Comparison of ENCODE assay signal across 1 cellular context in the genomic region with DNA sequence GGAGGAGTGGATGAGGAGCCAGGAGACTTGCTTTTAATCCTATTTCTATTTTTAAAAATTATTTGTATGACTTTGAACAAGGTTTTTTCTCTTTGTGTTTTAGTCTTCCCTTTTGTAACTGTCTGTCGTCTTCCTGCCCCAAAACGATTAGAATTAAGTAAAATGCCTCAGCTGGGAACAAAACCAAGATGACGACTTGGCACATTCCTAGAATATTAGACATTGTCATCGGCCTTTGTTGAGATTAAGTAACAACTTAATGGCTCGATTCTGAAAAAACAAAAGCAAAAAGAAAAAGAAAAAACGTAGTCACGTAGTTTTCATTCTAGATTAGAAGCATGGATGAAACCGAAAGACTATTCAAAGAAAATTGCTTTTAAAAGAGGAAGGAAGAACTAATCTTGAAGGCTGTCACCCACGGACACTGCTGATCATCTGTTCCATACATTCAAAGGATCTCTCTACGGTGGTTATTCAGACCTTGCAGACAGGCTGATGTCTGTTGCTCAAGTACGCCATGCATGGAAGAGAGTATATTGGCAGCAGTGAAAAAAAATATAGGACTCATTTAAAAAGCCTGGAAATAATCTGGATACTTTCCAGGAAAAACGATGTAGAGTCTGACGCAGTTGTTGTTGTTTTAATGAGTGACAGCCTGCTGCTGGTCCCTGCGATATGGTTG.
A peak's percentile ranks its signal among the peaks of the same experiment; 100 is the strongest.
TF ChIP-seq lines count a peak whose summit lies in the region.

No MANE protein-coding gene starts in this region.

TF ChIP-seq in HEK293, 187 proteins besides CTCF, POLR2A, EP300 and RAD21 (continued from another document):
- TF ChIP-seq, protein P1, sequence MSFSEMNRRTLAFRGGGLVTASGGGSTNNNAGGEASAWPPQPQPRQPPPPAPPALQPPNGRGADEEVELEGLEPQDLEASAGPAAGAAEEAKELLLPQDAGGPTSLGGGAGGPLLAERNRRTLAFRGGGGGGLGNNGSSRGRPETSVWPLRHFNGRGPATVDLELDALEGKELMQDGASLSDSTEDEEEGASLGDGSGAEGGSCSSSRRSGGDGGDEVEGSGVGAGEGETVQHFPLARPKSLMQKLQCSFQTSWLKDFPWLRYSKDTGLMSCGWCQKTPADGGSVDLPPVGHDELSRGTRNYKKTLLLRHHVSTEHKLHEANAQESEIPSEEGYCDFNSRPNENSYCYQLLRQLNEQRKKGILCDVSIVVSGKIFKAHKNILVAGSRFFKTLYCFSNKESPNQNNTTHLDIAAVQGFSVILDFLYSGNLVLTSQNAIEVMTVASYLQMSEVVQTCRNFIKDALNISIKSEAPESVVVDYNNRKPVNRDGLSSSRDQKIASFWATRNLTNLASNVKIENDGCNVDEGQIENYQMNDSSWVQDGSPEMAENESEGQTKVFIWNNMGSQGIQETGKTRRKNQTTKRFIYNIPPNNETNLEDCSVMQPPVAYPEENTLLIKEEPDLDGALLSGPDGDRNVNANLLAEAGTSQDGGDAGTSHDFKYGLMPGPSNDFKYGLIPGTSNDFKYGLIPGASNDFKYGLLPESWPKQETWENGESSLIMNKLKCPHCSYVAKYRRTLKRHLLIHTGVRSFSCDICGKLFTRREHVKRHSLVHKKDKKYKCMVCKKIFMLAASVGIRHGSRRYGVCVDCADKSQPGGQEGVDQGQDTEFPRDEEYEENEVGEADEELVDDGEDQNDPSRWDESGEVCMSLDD (tag by site-specific recombination; IDR thresholded peaks at IDR 0.05) = no peak
- TF ChIP-seq ZNF692 (tag by site-specific recombination; IDR thresholded peaks at IDR 0.05) = peak; percentile 20; the same call in 1 of the 2 replicates
- TF ChIP-seq HOXD13 (CRISPR knock-in tag; IDR thresholded peaks at IDR 0.05; ENCODE audit: borderline replicate concordance) = no peak
- TF ChIP-seq BCL11B (tag by site-specific recombination; IDR thresholded peaks at IDR 0.05; ENCODE audit: low read depth) = no peak
- TF ChIP-seq ZNF366 (tag by site-specific recombination; conservative IDR thresholded peaks at IDR 0.05) = 0 out of 2 replicates have a peak, but pooled peaks have one; percentile 33
- TF ChIP-seq ZNF664 (tag by site-specific recombination; IDR thresholded peaks at IDR 0.05) = peak; percentile 60
- TF ChIP-seq, protein P2, sequence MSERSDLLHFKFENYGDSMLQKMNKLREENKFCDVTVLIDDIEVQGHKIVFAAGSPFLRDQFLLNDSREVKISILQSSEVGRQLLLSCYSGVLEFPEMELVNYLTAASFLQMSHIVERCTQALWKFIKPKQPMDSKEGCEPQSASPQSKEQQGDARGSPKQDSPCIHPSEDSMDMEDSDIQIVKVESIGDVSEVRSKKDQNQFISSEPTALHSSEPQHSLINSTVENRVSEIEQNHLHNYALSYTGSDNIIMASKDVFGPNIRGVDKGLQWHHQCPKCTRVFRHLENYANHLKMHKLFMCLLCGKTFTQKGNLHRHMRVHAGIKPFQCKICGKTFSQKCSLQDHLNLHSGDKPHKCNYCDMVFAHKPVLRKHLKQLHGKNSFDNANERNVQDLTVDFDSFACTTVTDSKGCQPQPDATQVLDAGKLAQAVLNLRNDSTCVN (tag by site-specific recombination; optimal IDR thresholded peaks at IDR 0.05) = no peak
